In the genomic region with DNA sequence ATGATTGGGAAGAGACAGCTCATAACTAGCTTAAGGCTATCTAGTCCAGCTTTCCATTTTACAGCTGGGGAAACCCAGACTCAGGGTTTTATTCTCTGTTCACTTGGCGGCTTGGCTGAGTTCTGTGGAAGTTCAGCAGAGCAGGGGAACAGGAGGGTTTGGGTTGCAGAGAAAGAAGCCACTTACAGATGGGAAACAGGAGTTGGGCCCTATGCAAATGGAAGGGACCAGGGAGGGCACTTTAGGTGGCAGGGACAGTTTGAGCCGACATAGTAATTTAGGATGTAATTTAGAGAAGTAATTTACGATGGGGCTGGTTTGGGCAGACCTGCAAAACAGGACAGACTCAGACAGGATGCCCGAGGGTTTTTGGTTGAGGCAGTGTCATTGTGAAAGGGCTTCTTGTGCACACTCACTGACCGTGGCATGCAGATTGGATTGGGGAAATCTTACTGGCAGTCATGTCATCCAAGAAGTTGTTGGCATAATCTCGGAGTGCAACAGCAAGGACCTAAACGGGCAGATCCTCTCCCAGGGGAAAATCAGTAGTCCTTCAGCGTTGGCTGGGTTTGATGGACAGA, we compare ENCODE assay signal across 12 cellular contexts. TPM values are rescaled to one million over a fixed set of nuclear protein-coding genes. Genes with fewer than 3 reads are reported as not detected.
DNase-seq lines count a peak whose midpoint lies in the region; ATAC-seq and TF ChIP-seq lines count a peak whose summit lies in the region.
"Had no signal": no experiment of that assay in that cellular context is flagged by ENCODE, and none has a peak within 500 bp of the region (broad histone marks: within the 10 kb centered on the region; RNA-seq: fewer than 3 reads in every experiment).

No MANE protein-coding gene starts in this region.

- H3K4me3 ChIP-seq in CD8-positive, alpha-beta memory T cell (ENCODE audit: low read length): peak overlapping the region; percentile 43
- H3K4me3 ChIP-seq in mucosa of descending colon: no peak overlapping the region

- CTCF ChIA-PET in CD8-positive, alpha-beta memory T cell (lab: Charles Lee): interaction anchor here (0.8 to 4.5 kb wide), 8 partner anchors 13 to 90 kb away, joined by 3 to 44 read pairs (median 12); no protein-coding TSS in a partner anchor
- CTCF ChIA-PET in activated CD8-positive, alpha-beta T cell treated with anti-CD3 and anti-CD28 coated beads, Interleukin-2, amount 10 ng/mL, durations not matched to agents 7 days and 5 days (lab: Charles Lee): interaction anchor here (0.9 to 7.3 kb wide), 8 partner anchors 13 to 178 kb away, joined by 3 to 73 read pairs (median 9); no protein-coding TSS in a partner anchor

- H3K4me1 ChIP-seq in CD8-positive, alpha-beta memory T cell (ENCODE audit: insufficient read depth, low read length): peaks cover 94% of the 10 kb centered on the region
- H3K4me1 ChIP-seq in mucosa of descending colon (ENCODE audit: low read depth): peaks cover 8% of the 10 kb centered on the region

- no peaks in the 10 kb centered on the region for H3K27me3 ChIP-seq in CD8-positive, alpha-beta memory T cell (ENCODE audit: insufficient read depth, low read length, poor library complexity, severe bottlenecking)

- ATAC-seq in GM21825 (IDR thresholded peaks at IDR 0.05; ENCODE audit: unreplicated experiment): peak; percentile 22
- ATAC-seq in activated CD8-positive, alpha-beta T cell treated with anti-CD3 and anti-CD28 coated beads, Interleukin-2, amount 10 ng/mL, durations not matched to agents 7 days and 5 days: no peak
- peak; percentile 18 for ATAC-seq in mucosa of descending colon
- ATAC-seq: Panc1 had no signal

- no peak for TF ChIP-seq CTCF in mucosa of descending colon (IDR thresholded peaks at IDR 0.05)

- peak overlapping the region; percentile 49 to 89 (median 76) for H3K4me3 Mint-ChIP-seq in CD8-positive, alpha-beta memory T cell
- H3K4me3 Mint-ChIP-seq in activated CD8-positive, alpha-beta T cell treated with anti-CD3 and anti-CD28 coated beads, Interleukin-2, amount 10 ng/mL, durations not matched to agents 7 days and 5 days: peak overlapping the region; percentile 48

- DNase-seq in CD8-positive, alpha-beta memory T cell: no peak
- peak; percentile 46 for DNase-seq in activated CD8-positive, alpha-beta T cell treated with anti-CD3 and anti-CD28 coated beads, Interleukin-2, amount 10 ng/mL, durations not matched to agents 7 days and 5 days
- DNase-seq in mucosa of descending colon (no peak), A172 (ENCODE audit: low spot score) (no peak), NCI-H748 treated with DMSO at 0.1 percent for 48 hours (lab: John Stamatoyannopoulos, UW) (no peak), NCI-H446 (lab: John Stamatoyannopoulos, UW) (no peak), T-helper 9 cell (no peak)
- DNase-seq: activated gamma-delta T cell treated with Interleukin-2 at 50 U/mL for 16 hours, erythroblast had no signal

- intact Hi-C loops in mucosa of descending colon (cut with DNase I, micrococcal nuclease): no loop called here

- no peaks in the 10 kb centered on the region for H3K36me3 ChIP-seq in CD8-positive, alpha-beta memory T cell (ENCODE audit: insufficient read depth, low read length)
- no peaks in the 10 kb centered on the region for H3K36me3 ChIP-seq in mucosa of descending colon (ENCODE audit: low read depth)

- peaks cover 93 to 100% (median 99%) of the 10 kb centered on the region in 3 donors for H3K4me1 Mint-ChIP-seq in CD8-positive, alpha-beta memory T cell
- H3K4me1 Mint-ChIP-seq in activated CD8-positive, alpha-beta T cell treated with anti-CD3 and anti-CD28 coated beads, Interleukin-2, amount 10 ng/mL, durations not matched to agents 7 days and 5 days (ENCODE audit: low read depth): peaks cover 89% of the 10 kb centered on the region

- no peaks in the 10 kb centered on the region for H3K9me3 ChIP-seq in CD8-positive, alpha-beta memory T cell (ENCODE audit: low read length)
- no peaks in the 10 kb centered on the region for H3K9me3 ChIP-seq in mucosa of descending colon

- POLR2A ChIA-PET in CD8-positive, alpha-beta memory T cell (lab: Charles Lee): interaction anchor here (0.8 to 2.1 kb wide), 7 partner anchors 15 to 81 kb away, joined by 3 to 9 read pairs (median 3); no protein-coding TSS in a partner anchor
- POLR2A ChIA-PET in activated CD8-positive, alpha-beta T cell treated with anti-CD3 and anti-CD28 coated beads, Interleukin-2, amount 10 ng/mL, durations not matched to agents 7 days and 5 days (lab: Charles Lee): interaction anchor here (0.5 to 2.6 kb wide), 4 partner anchors 27 to 154 kb away, joined by 4 to 14 read pairs (median 4); a partner anchor contains a TSS

- H3K27ac Mint-ChIP-seq in CD8-positive, alpha-beta memory T cell: peak overlapping the region; percentile 96 to 100 (median 99)
- H3K27ac Mint-ChIP-seq in activated CD8-positive, alpha-beta T cell treated with anti-CD3 and anti-CD28 coated beads, Interleukin-2, amount 10 ng/mL, durations not matched to agents 7 days and 5 days: peak overlapping the region; percentile 89

- H3K36me3 Mint-ChIP-seq in CD8-positive, alpha-beta memory T cell: peaks cover 16 to 61% (median 18%) of the 10 kb centered on the region in 3 donors
- H3K36me3 Mint-ChIP-seq in activated CD8-positive, alpha-beta T cell treated with anti-CD3 and anti-CD28 coated beads, Interleukin-2, amount 10 ng/mL, durations not matched to agents 7 days and 5 days (ENCODE audit: low read depth): peaks cover 76% of the 10 kb centered on the region

- no peaks in the 10 kb centered on the region for H3K9me3 Mint-ChIP-seq in CD8-positive, alpha-beta memory T cell
- H3K9me3 Mint-ChIP-seq in activated CD8-positive, alpha-beta T cell treated with anti-CD3 and anti-CD28 coated beads, Interleukin-2, amount 10 ng/mL, durations not matched to agents 7 days and 5 days (ENCODE audit: insufficient read depth): no peaks in the 10 kb centered on the region

- peak overlapping the region; percentile 96 for H3K27ac ChIP-seq in CD8-positive, alpha-beta memory T cell (ENCODE audit: low read depth, low read length)

- no peaks in the 10 kb centered on the region for H3K27me3 Mint-ChIP-seq in CD8-positive, alpha-beta memory T cell
- no peaks in the 10 kb centered on the region for H3K27me3 Mint-ChIP-seq in activated CD8-positive, alpha-beta T cell treated with anti-CD3 and anti-CD28 coated beads, Interleukin-2, amount 10 ng/mL, durations not matched to agents 7 days and 5 days (ENCODE audit: low read depth)

RNA-seq across cellular contexts. Expression of a gene that starts 47.3 kb away (rescaled TPM):
- 10 to 100 TPM; 61.5 to 62.8 TPM for total RNA-seq in CD8-positive, alpha-beta memory T cell
- 232 TPM for polyA plus RNA-seq in CD8-positive, alpha-beta memory T cell
- total RNA-seq in activated CD8-positive, alpha-beta T cell treated with anti-CD3 and anti-CD28 coated beads, Interleukin-2, amount 10 ng/mL, durations not matched to agents 7 days and 5 days: 1 to 10 TPM; 5.0 to 5.2 TPM
- 10 to 100 TPM in 1 of 3 donors, 1 to 10 TPM in 2; 1.6 to 15.3 (median 5.0) TPM for total RNA-seq in mucosa of descending colon
- total RNA-seq in A172 (2014; rRNA removed; shearing (Covaris generic)): not detected in 2 replicates
- total RNA-seq: G401 had no signal
